ENCODE assay signal across 12 cellular contexts in genomic region chr15:57356636-57357035, GRCh38.
DNase-seq lines count a peak whose midpoint lies in the region; ATAC-seq lines count a peak whose summit lies in the region.
"Had no signal": no experiment of that assay in that cellular context is flagged by ENCODE, and none has a peak within 500 bp of the region (broad histone marks: within the 10 kb centered on the region; RNA-seq: fewer than 3 reads in every experiment).

No MANE protein-coding gene starts in this region.

- DNase-seq in AG08395 (ENCODE audit: low spot score) (peak; percentile 54), HS-5 (ENCODE audit: low read depth) (peak; percentile 58), astrocyte of the hippocampus (ENCODE audit: low read depth, low spot score) (peak; percentile 81), left kidney (ENCODE audit: low read depth, low spot score) (peak; percentile 51), NCI-H2171 (lab: John Stamatoyannopoulos, UW) (no peak)
- DNase-seq: activated naive CD4-positive, alpha-beta T cell; dorsolateral prefrontal cortex; glutamatergic neuron; NCI-H1436 treated with DMSO at 0.1 percent for 48 hours had no signal

- no peak for ATAC-seq in GM21825 (IDR thresholded peaks at IDR 0.05; ENCODE audit: unreplicated experiment)
- no peak for ATAC-seq in GM21723 (IDR thresholded peaks at IDR 0.05; ENCODE audit: unreplicated experiment)
- ATAC-seq in HG03378 (IDR thresholded peaks at IDR 0.05; ENCODE audit: unreplicated experiment), result no peak
